ENCODE assay signal across 26 cellular contexts in the genomic region with DNA sequence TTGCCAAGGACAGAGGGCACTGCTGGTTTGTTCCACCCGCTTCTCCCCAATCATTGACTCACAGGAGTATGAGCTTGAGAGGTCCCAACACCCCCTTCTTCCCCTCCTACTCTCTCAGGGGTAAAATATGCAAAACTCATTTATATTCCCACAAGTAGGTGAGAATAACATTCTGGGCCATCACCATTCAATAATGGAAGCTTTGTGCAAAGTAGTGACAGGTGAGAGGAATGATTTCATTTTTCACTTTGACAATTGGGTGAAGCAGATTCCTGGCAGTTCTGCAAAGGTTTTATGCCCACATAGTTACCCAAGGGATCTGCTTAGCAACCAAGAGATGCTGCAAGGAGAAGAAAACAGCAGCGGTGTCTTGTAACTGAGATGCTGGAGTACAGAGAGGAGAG.
"Had no signal": no experiment of that assay in that cellular context is flagged by ENCODE, and none has a peak within 500 bp of the region (broad histone marks: within the 10 kb centered on the region; RNA-seq: fewer than 3 reads in every experiment).

No MANE protein-coding gene starts in this region.

- H3K4me2 ChIP-seq: hepatocyte, smooth muscle cell had no signal

- H3K79me2 ChIP-seq: hepatocyte, parathyroid adenoma had no signal

- DNase-seq: heart right ventricle; islet precursor cell; left ventricle myocardium inferior; midbrain; mucosa of descending colon; naive thymus-derived CD4-positive, alpha-beta T cell; psoas muscle; stimulated activated CD4-positive, alpha-beta T cell treated with anti-CD3 and anti-CD28 coated beads, Interleukin-15, amount 100 ng/mL, for 24 hours; stimulated activated CD4-positive, alpha-beta T cell treated with anti-CD3 and anti-CD28 coated beads, Interleukin-2, amount 100 ng/mL, for 24 hours; stimulated activated CD4-positive, alpha-beta T cell treated with anti-CD3 and anti-CD28 coated beads, Interleukin-4, amount 100 ng/mL, for 1 hour; stimulated activated naive CD4-positive, alpha-beta T cell; testis; thyroid gland; transverse colon; upper lobe of left lung had no signal

- H3K4me1 Mint-ChIP-seq: memory B cell had no signal

- H3K9ac ChIP-seq: parathyroid adenoma had no signal

- H3K27ac Mint-ChIP-seq: memory B cell; naive thymus-derived CD4-positive, alpha-beta T cell; natural killer cell treated with Interleukin-12 subunit alpha and Interleukin-12 subunit beta and Interleukin-15 and Interleukin-18, amount 100 ng/mL, for 72 hours; stimulated activated naive CD8-positive, alpha-beta T cell treated with anti-CD3 and anti-CD28 coated beads, Interleukin-15, Interleukin-2, amounts not matched to agents 100 ng/mL and 50 ng/mL, for 24 hours had no signal

- ATAC-seq: heart right ventricle; mucosa of descending colon; naive thymus-derived CD4-positive, alpha-beta T cell; natural killer cell treated with Interleukin-12 subunit alpha and Interleukin-12 subunit beta and Interleukin-15 and Interleukin-18, amount 100 ng/mL, for 72 hours; psoas muscle; right lobe of liver had no signal

- H3K4me1 ChIP-seq: parathyroid adenoma, testis, transverse colon, upper lobe of left lung had no signal

- H3K9me3 Mint-ChIP-seq: memory B cell; natural killer cell treated with Interleukin-12 subunit alpha and Interleukin-12 subunit beta and Interleukin-15 and Interleukin-18, amount 100 ng/mL, for 72 hours; stimulated activated naive CD8-positive, alpha-beta T cell treated with anti-CD3 and anti-CD28 coated beads, Interleukin-15, Interleukin-2, amounts not matched to agents 100 ng/mL and 50 ng/mL, for 24 hours had no signal

- H3K27ac ChIP-seq: heart right ventricle, hepatocyte, left ventricle myocardium inferior, parathyroid adenoma, psoas muscle, right atrium auricular region, right lobe of liver, testis, thyroid gland, transverse colon, upper lobe of left lung, vagina had no signal

- H3K4me3 Mint-ChIP-seq: memory B cell; naive thymus-derived CD4-positive, alpha-beta T cell; natural killer cell treated with Interleukin-12 subunit alpha and Interleukin-12 subunit beta and Interleukin-15 and Interleukin-18, amount 100 ng/mL, for 72 hours; neural crest cell; stimulated activated naive CD8-positive, alpha-beta T cell treated with anti-CD3 and anti-CD28 coated beads, Interleukin-15, Interleukin-2, amounts not matched to agents 100 ng/mL and 50 ng/mL, for 24 hours had no signal

- H3K4me3 ChIP-seq: heart right ventricle, hepatocyte, left ventricle myocardium inferior, lung, mucosa of descending colon, psoas muscle, right atrium auricular region, right lobe of liver, smooth muscle cell, testis, thyroid gland, transverse colon, upper lobe of left lung, vagina had no signal

- H2AFZ ChIP-seq: hepatocyte, parathyroid adenoma had no signal

- H3K9me3 ChIP-seq: heart right ventricle, left ventricle myocardium inferior, mucosa of descending colon, psoas muscle, right atrium auricular region, right lobe of liver, testis, thyroid gland, transverse colon, upper lobe of left lung, vagina had no signal

- H3K36me3 ChIP-seq: left ventricle myocardium inferior, right atrium auricular region, right lobe of liver, thyroid gland, transverse colon, upper lobe of left lung, vagina had no signal

- H3K36me3 Mint-ChIP-seq: memory B cell; natural killer cell treated with Interleukin-12 subunit alpha and Interleukin-12 subunit beta and Interleukin-15 and Interleukin-18, amount 100 ng/mL, for 72 hours had no signal

- H3K27me3 ChIP-seq: heart right ventricle, hepatocyte, right atrium auricular region, right lobe of liver, testis, thyroid gland, transverse colon, upper lobe of left lung, vagina had no signal
